21 cellular contexts compared by ENCODE assay signal in genomic region chr3:29338981-29339833, GRCh38. TPM values are rescaled to one million over a fixed set of nuclear protein-coding genes. Genes with fewer than 3 reads are reported as not detected.
A peak's percentile ranks its signal among the peaks of the same experiment; 100 is the strongest.
DNase-seq lines count a peak whose midpoint lies in the region; ATAC-seq, FAIRE-seq and TF ChIP-seq lines count a peak whose summit lies in the region.
"Had no signal": no experiment of that assay in that cellular context is flagged by ENCODE, and none has a peak within 500 bp of the region (broad histone marks: within the 10 kb centered on the region; RNA-seq: fewer than 3 reads in every experiment).

No MANE protein-coding gene starts in this region.

- no peaks in the 10 kb centered on the region for H3K36me3 ChIP-seq in IMR-90 (ENCODE audit: control insufficient read depth, insufficient read depth, low read length)
- H3K36me3 ChIP-seq in smooth muscle cell (ENCODE audit: low read depth), result no peaks in the 10 kb centered on the region
- H3K36me3 ChIP-seq in right atrium auricular region, result no peaks in the 10 kb centered on the region
- no peaks in the 10 kb centered on the region for H3K36me3 ChIP-seq in GM23338 (ENCODE audit: insufficient read depth)
- H3K36me3 ChIP-seq: BLaER1 treated with 17β-estradiol and CSF1 and Interleukin-3, amounts not matched to agents 10 nM and 100 nM had no signal

- H2AK9ac ChIP-seq in IMR-90 (replicated peaks; ENCODE audit: low read depth, low read length, poor library complexity), result peak overlapping the region; percentile 5

- no peak overlapping the region for H3K27ac Mint-ChIP-seq in GM23338
- H3K27ac Mint-ChIP-seq: activated CD4-positive, alpha-beta T cell treated with anti-CD3 and anti-CD28 coated beads, Interleukin-2, amount 10 ng/mL, durations not matched to agents 24 days and 14 days; activated naive CD8-positive, alpha-beta T cell treated with anti-CD3 and anti-CD28 coated beads, Interleukin-2, amount 50 U/mL, for 24 hours; stimulated activated naive CD8-positive, alpha-beta T cell treated with anti-CD3 and anti-CD28 coated beads, Interleukin-15, Interleukin-2, amounts not matched to agents 100 ng/mL and 50 ng/mL, for 24 hours had no signal

- no TSS peak for BruUV-seq in IMR-90 (replicated peaks; lab: Mats Ljungman, UMichigan)

- no peak for ATAC-seq in IMR-90 (ENCODE audit: low read depth)
- no peak; the same call in 2 of the 3 replicates for ATAC-seq in GM23338
- ATAC-seq: activated naive CD8-positive, alpha-beta T cell treated with anti-CD3 and anti-CD28 coated beads, Interleukin-2, amount 50 U/mL, for 24 hours; HCT116; left ventricle myocardium superior had no signal

- no peak overlapping the region for H2BK120ac ChIP-seq in IMR-90 (ENCODE audit: low read depth, low read length)

- 0 out of 4 replicates have a peak overlapping the region, but pooled peaks of 1 of the 2 experiments have one; percentile 17 for H4K8ac ChIP-seq in IMR-90 (ENCODE audit: low read depth in 2 of 2, low read length in 2 of 2)

- H3K4me1 ChIP-seq in IMR-90 (ENCODE audit: control insufficient read depth, insufficient read depth, low read length), result peaks cover 4% of the 10 kb centered on the region
- H3K4me1 ChIP-seq in smooth muscle cell (ENCODE audit: low read depth), result peaks cover 23% of the 10 kb centered on the region
- peaks cover 0 to 47% of the 10 kb centered on the region in 2 donors for H3K4me1 ChIP-seq in right atrium auricular region
- peaks cover 30% of the 10 kb centered on the region for H3K4me1 ChIP-seq in GM23338 (ENCODE audit: insufficient read depth)

- DNase-seq in IMR-90 (peak; percentile 60), amniotic epithelial cell (ENCODE audit: low read depth) (peak; percentile 81), kidney tubule cell (ENCODE audit: low spot score) (peak; percentile 18), smooth muscle cell (lab: John Stamatoyannopoulos, UW; ENCODE audit: unreplicated experiment) (no peak), right atrium auricular region (ENCODE audit: low spot score) (no peak), GM23338 (ENCODE audit: low spot score) (no peak), HTR-8/SVneo (ENCODE audit: insufficient read length, low spot score) (no peak), SHP77 treated with DMSO at 0.1 percent for 48 hours (lab: John Stamatoyannopoulos, UW) (no peak)
- DNase-seq: activated CD4-positive, alpha-beta T cell treated with anti-CD3 and anti-CD28 coated beads, Interleukin-2, amount 10 ng/mL, durations not matched to agents 24 days and 14 days; activated CD8-positive, alpha-beta memory T cell treated with anti-CD3 and anti-CD28 coated beads, Interleukin-2, amount 50 U/mL, for 48 hours; activated effector memory CD4-positive, alpha-beta T cell treated with Interleukin-2 at 50 U/mL for 16 hours; activated naive CD8-positive, alpha-beta T cell treated with anti-CD3 and anti-CD28 coated beads, Interleukin-2, amount 50 U/mL, for 24 hours; left ventricle myocardium superior; MM.1S; NCI-H1694 treated with DMSO at 0.1 percent for 48 hours; NK-92 treated with Interleukin-12 subunit alpha and Interleukin-12 subunit beta, amount 100 ng/mL, for 24 hours; stimulated activated CD4-positive, alpha-beta T cell treated with anti-CD3 and anti-CD28 coated beads, Interleukin-2, amount 100 ng/mL, for 48 hours had no signal

- H2BK15ac ChIP-seq in IMR-90 (ENCODE audit: low read depth, low read length), result no peak overlapping the region

- TF ChIP-seq CTCF in IMR-90 (conservative IDR thresholded peaks at IDR 0.05; ENCODE audit: low read depth, low read length) (no peak), smooth muscle cell (IDR thresholded peaks at IDR 0.05; ENCODE audit: borderline replicate concordance, insufficient read depth, poor library complexity, severe bottlenecking) (no peak), right atrium auricular region (IDR thresholded peaks at IDR 0.05) (no peak), GM23338 (conservative IDR thresholded peaks at IDR 0.05; ENCODE audit: low read depth in 2 of 2) (no peak)

- peaks cover 5% of the 10 kb centered on the region; the same call in 1 of the 2 replicates for H3K9me2 ChIP-seq in GM23338 (ENCODE audit: insufficient read depth)

- peaks cover 25% of the 10 kb centered on the region for H3K4me1 Mint-ChIP-seq in GM23338
- H3K4me1 Mint-ChIP-seq: activated CD4-positive, alpha-beta T cell treated with anti-CD3 and anti-CD28 coated beads, Interleukin-2, amount 10 ng/mL, durations not matched to agents 24 days and 14 days; activated naive CD8-positive, alpha-beta T cell treated with anti-CD3 and anti-CD28 coated beads, Interleukin-2, amount 50 U/mL, for 24 hours had no signal

- no peak overlapping the region for H3K4me3 ChIP-seq in IMR-90 (ENCODE audit: insufficient read depth, low read depth, low read length)
- H3K4me3 ChIP-seq in smooth muscle cell, result no peak overlapping the region
- H3K4me3 ChIP-seq in right atrium auricular region, result no peak overlapping the region
- no peak overlapping the region for H3K4me3 ChIP-seq in GM23338
- H3K4me3 ChIP-seq: BLaER1 treated with 17β-estradiol and CSF1 and Interleukin-3, amounts not matched to agents 10 nM and 100 nM had no signal

- H3K18ac ChIP-seq in IMR-90 (ENCODE audit: low read depth, low read length), result peak overlapping the region; percentile 27; the same call in 1 of the 2 replicates

- in situ Hi-C loops in IMR-90 (cut with MboI; ENCODE audit: low sequenced_read_pairs), result no loop called here

- H3K4ac ChIP-seq in IMR-90 (ENCODE audit: low read depth, low read length), result no peak overlapping the region; the same call in 1 of the 2 replicates

- H3K4me3 Mint-ChIP-seq in GM23338, result no peak overlapping the region
- H3K4me3 Mint-ChIP-seq: activated CD4-positive, alpha-beta T cell treated with anti-CD3 and anti-CD28 coated beads, Interleukin-2, amount 10 ng/mL, durations not matched to agents 24 days and 14 days; activated naive CD8-positive, alpha-beta T cell treated with anti-CD3 and anti-CD28 coated beads, Interleukin-2, amount 50 U/mL, for 24 hours; stimulated activated naive CD8-positive, alpha-beta T cell treated with anti-CD3 and anti-CD28 coated beads, Interleukin-15, Interleukin-2, amounts not matched to agents 100 ng/mL and 50 ng/mL, for 24 hours had no signal

- H2BK5ac ChIP-seq in IMR-90 (ENCODE audit: low read depth, low read length, poor library complexity, severe bottlenecking), result no peak overlapping the region

- no peak overlapping the region for H2BK20ac ChIP-seq in IMR-90 (ENCODE audit: low read depth, low read length)

- no peak overlapping the region for H3K9ac ChIP-seq in IMR-90 (ENCODE audit: low read depth, low read length)
- H3K9ac ChIP-seq in smooth muscle cell (ENCODE audit: low read depth), result no peak overlapping the region
- H3K9ac ChIP-seq: BLaER1 treated with 17β-estradiol and CSF1 and Interleukin-3, amounts not matched to agents 10 nM and 100 nM had no signal

- no peak overlapping the region for H3K56ac ChIP-seq in IMR-90 (ENCODE audit: extremely low read depth, insufficient read depth, low read length)

- WGBS in IMR-90 (ENCODE audit: extremely low coverage in 2 of 2, insufficient read length in 1 of 2), 2 experiments, result 100% methylated on average over 1 of the region's 8 CpGs; no CpG with 5 or more reads in 1 of the 2 experiments
- 69% methylated on average over 8 of the region's 8 CpGs for WGBS in smooth muscle cell (ENCODE audit: low lambda C conversion rate)

- H2AFZ ChIP-seq in IMR-90 (replicated peaks; ENCODE audit: low read length, poor library complexity), result no peak overlapping the region
- H2AFZ ChIP-seq in smooth muscle cell (ENCODE audit: low read depth), result no peak overlapping the region
- H2AFZ ChIP-seq in GM23338, result no peak overlapping the region

- CTCF ChIA-PET in IMR-90 (lab: Yijun Ruan, JAX), result interaction anchor here (0.7 to 1.2 kb wide), 2 partner anchors 67 to 77 kb away, joined by 3 to 4 read pairs; no protein-coding TSS in a partner anchor

- peak overlapping the region; percentile 37; the same call in 1 of the 2 replicates for H2AK5ac ChIP-seq in IMR-90 (ENCODE audit: low read depth, low read length)

- no peaks in the 10 kb centered on the region for H3K9me3 Mint-ChIP-seq in GM23338
- H3K9me3 Mint-ChIP-seq: activated CD4-positive, alpha-beta T cell treated with anti-CD3 and anti-CD28 coated beads, Interleukin-2, amount 10 ng/mL, durations not matched to agents 24 days and 14 days; activated naive CD8-positive, alpha-beta T cell treated with anti-CD3 and anti-CD28 coated beads, Interleukin-2, amount 50 U/mL, for 24 hours; stimulated activated naive CD8-positive, alpha-beta T cell treated with anti-CD3 and anti-CD28 coated beads, Interleukin-15, Interleukin-2, amounts not matched to agents 100 ng/mL and 50 ng/mL, for 24 hours had no signal

- H3K79me2 ChIP-seq in smooth muscle cell (ENCODE audit: low read depth), result peaks cover 91% of the 10 kb centered on the region
- no peaks in the 10 kb centered on the region for H3K79me2 ChIP-seq in GM23338 (replicated peaks; ENCODE audit: insufficient read depth)

- no peaks in the 10 kb centered on the region for H3K27me3 ChIP-seq in IMR-90 (ENCODE audit: control insufficient read depth, insufficient read depth, low read length)
- H3K27me3 ChIP-seq in smooth muscle cell (ENCODE audit: low read depth), result no peaks in the 10 kb centered on the region
- no peaks in the 10 kb centered on the region for H3K27me3 ChIP-seq in right atrium auricular region
- H3K27me3 ChIP-seq in GM23338 (ENCODE audit: insufficient read depth), result no peaks in the 10 kb centered on the region
- H3K27me3 ChIP-seq: BLaER1 treated with 17β-estradiol and CSF1 and Interleukin-3, amounts not matched to agents 10 nM and 100 nM had no signal

- H3K9me3 ChIP-seq in IMR-90 (ENCODE audit: control insufficient read depth, insufficient read depth, low read length) (no peaks in the 10 kb centered on the region), smooth muscle cell (replicated peaks; ENCODE audit: low read depth) (no peaks in the 10 kb centered on the region), right atrium auricular region (no peaks in the 10 kb centered on the region)
- H3K9me3 ChIP-seq: BLaER1 treated with 17β-estradiol and CSF1 and Interleukin-3, amounts not matched to agents 10 nM and 100 nM had no signal

- peaks cover 25 to 64% of the 10 kb centered on the region in 2 experiments for H3K79me1 ChIP-seq in IMR-90 (ENCODE audit: low read depth in 1 of 2, low read length in 2 of 2)

- dilution Hi-C loops in IMR-90 (cut with HindIII; ENCODE audit: low sequenced_read_pairs, unreplicated experiment), result no loop called here

- H3K27me3 Mint-ChIP-seq in GM23338 (ENCODE audit: insufficient read depth, low read depth, poor library complexity), result no peaks in the 10 kb centered on the region
- H3K27me3 Mint-ChIP-seq: activated naive CD8-positive, alpha-beta T cell treated with anti-CD3 and anti-CD28 coated beads, Interleukin-2, amount 50 U/mL, for 24 hours; stimulated activated naive CD8-positive, alpha-beta T cell treated with anti-CD3 and anti-CD28 coated beads, Interleukin-15, Interleukin-2, amounts not matched to agents 100 ng/mL and 50 ng/mL, for 24 hours had no signal

- no peak overlapping the region for H4K91ac ChIP-seq in IMR-90 (ENCODE audit: insufficient read depth, low read depth, low read length)

- H3K23ac ChIP-seq in IMR-90 (ENCODE audit: low read depth, low read length), result no peak overlapping the region; the same call in 1 of the 2 replicates

- no peak for TF ChIP-seq RAD21 in IMR-90 (IDR thresholded peaks at IDR 0.05; ENCODE audit: low read length)

- peaks cover 4% of the 10 kb centered on the region for H3F3A ChIP-seq in smooth muscle cell (ENCODE audit: low read depth)
- H3F3A ChIP-seq in GM23338 (replicated peaks; ENCODE audit: low read depth), result no peaks in the 10 kb centered on the region

- no peaks in the 10 kb centered on the region for H3K36me3 Mint-ChIP-seq in GM23338 (ENCODE audit: low read depth)

- intact Hi-C loops in IMR-90 (cut with micrococcal nuclease), result no loop called here

- no peak for FAIRE-seq in HTR-8/SVneo (lab: Jason Lieb, UNC)
- FAIRE-seq: GM12891 had no signal

- H4K20me1 ChIP-seq in IMR-90 (ENCODE audit: insufficient read depth, low read length) (peaks cover 5% of the 10 kb centered on the region; the same call in 1 of the 2 replicates), smooth muscle cell (ENCODE audit: low read depth) (peaks cover 3% of the 10 kb centered on the region), GM23338 (replicated peaks; ENCODE audit: insufficient read depth) (no peaks in the 10 kb centered on the region)
- H4K20me1 ChIP-seq: BLaER1 treated with 17β-estradiol and CSF1 and Interleukin-3, amounts not matched to agents 10 nM and 100 nM had no signal

- no peak for TF ChIP-seq POLR2A in IMR-90 (IDR thresholded peaks at IDR 0.05; ENCODE audit: low read depth, low read length)

- no peak overlapping the region for H4K5ac ChIP-seq in IMR-90 (ENCODE audit: low read depth, low read length)

- POLR2A ChIA-PET in IMR-90 (lab: Charles Lee; ENCODE audit: unreplicated experiment), result no interaction called here

- H3K14ac ChIP-seq in IMR-90 (replicated peaks; ENCODE audit: low read depth, low read length), result 0 out of 2 replicates have a peak overlapping the region, but pooled peaks have one; percentile 2

- peaks cover 3% of the 10 kb centered on the region for H3K9me1 ChIP-seq in IMR-90 (ENCODE audit: insufficient read depth, low read length)

- H3K27ac ChIP-seq in IMR-90 (ENCODE audit: insufficient read depth, low read length), result no peak overlapping the region
- peak overlapping the region; percentile 31 for H3K27ac ChIP-seq in smooth muscle cell (ENCODE audit: low read depth)
- H3K27ac ChIP-seq in right atrium auricular region, result no peak overlapping the region
- no peak overlapping the region for H3K27ac ChIP-seq in GM23338 (ENCODE audit: low read depth)
- H3K27ac ChIP-seq: BLaER1 treated with 17β-estradiol and CSF1 and Interleukin-3, amounts not matched to agents 10 nM and 100 nM had no signal

- H3K4me2 ChIP-seq in IMR-90 (ENCODE audit: low read depth, low read length), result no peak overlapping the region
- peak overlapping the region; percentile 43 for H3K4me2 ChIP-seq in smooth muscle cell
- no peak overlapping the region for H3K4me2 ChIP-seq in GM23338
- H3K4me2 ChIP-seq: BLaER1 treated with 17β-estradiol and CSF1 and Interleukin-3, amounts not matched to agents 10 nM and 100 nM had no signal

RNA-seq across cellular contexts. Expression of gene RBMS3, which starts 58.3 kb away (rescaled TPM):
- 110 and 127 TPM in 2 replicates for total RNA-seq in IMR-90 (2012; rRNA removed)
- 15.2 and 17.1 TPM in 2 replicates for polyA plus RNA-seq in IMR-90 (2012; rRNA removed)
- polyA plus RNA-seq in IMR-90 (2012; cell fraction: cytosol; rRNA removed), result 4.3 and 5.0 TPM in 2 replicates
- polyA plus RNA-seq in IMR-90 (2012; cell fraction: nucleus; rRNA removed; ENCODE audit: low replicate concordance), result 10.2 and 28.8 TPM in 2 replicates
- total RNA-seq in smooth muscle cell, result 50.6 and 53.8 TPM in 2 replicates
- 40.9 and 42.9 TPM in 2 replicates for polyA plus RNA-seq in smooth muscle cell
- 10 to 100 TPM; 27.3 to 51.4 TPM for total RNA-seq in right atrium auricular region
- 3.2 and 5.5 TPM in 2 replicates for total RNA-seq in GM23338 (2014; rRNA removed; shearing (Covaris generic))
- polyA plus RNA-seq in GM23338 (2016; fragmentation: Nextera tagmentation; extraction: Ambion mirVana), result 4.4 and 7.4 TPM in 2 replicates

Comparison
In these comparisons a context has a peak if more than half of its experiments do, and no peak if none do; other contexts are left out.
1. DNase-seq: peak in IMR-90 (single experiment), amniotic epithelial cell (single experiment) and kidney tubule cell (single experiment); none in smooth muscle cell (single experiment), right atrium auricular region (single experiment), GM23338 (single experiment), HTR-8/SVneo (single experiment) and SHP77 treated with DMSO at 0.1 percent for 48 hours (single experiment).